ENCODE assay signal across 8 cellular contexts in the genomic region with DNA sequence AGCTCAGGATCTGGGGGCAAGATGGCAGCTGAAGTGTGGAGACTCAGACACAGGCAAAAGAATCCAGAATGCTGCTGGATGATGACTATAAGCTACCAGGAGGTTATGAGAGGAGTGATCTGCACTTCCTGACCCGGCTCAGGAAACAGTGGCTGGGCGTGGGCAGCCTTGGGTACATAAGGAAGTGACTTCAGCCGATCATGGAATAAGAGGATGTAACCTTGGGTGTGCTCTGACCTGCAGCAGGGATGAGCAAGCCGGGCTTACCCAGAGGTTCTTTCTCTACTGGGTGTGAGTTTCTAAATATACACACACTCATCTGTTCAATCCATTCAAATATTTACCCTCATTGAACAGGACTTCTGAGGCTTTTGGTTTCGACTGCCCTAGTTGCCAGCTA.
DNase-seq lines count a peak whose midpoint lies in the region; ATAC-seq and TF ChIP-seq lines count a peak whose summit lies in the region.

No MANE protein-coding gene starts in this region.

- no peaks in the 10 kb centered on the region for H3K9me3 ChIP-seq in T-helper 17 cell (ENCODE audit: control insufficient read depth, low read length, poor library complexity, severe bottlenecking)
- no peaks in the 10 kb centered on the region for H3K9me3 ChIP-seq in esophagus muscularis mucosa

- peaks cover 84 to 97% (median 95%) of the 10 kb centered on the region in 4 donors for H3K4me1 ChIP-seq in esophagus muscularis mucosa

- no peak for TF ChIP-seq CTCF in esophagus muscularis mucosa (IDR thresholded peaks at IDR 0.05)

- H3K4me3 Mint-ChIP-seq in T-helper 17 cell = peak overlapping the region; percentile 74

- 56% methylated on average over 5 of the region's 5 CpGs for WGBS in esophagus muscularis mucosa

- no peak overlapping the region for H3K4me3 ChIP-seq in esophagus muscularis mucosa

- peaks cover 11% of the 10 kb centered on the region for H3K36me3 Mint-ChIP-seq in T-helper 17 cell (ENCODE audit: low read depth)

- peak; percentile 53 for ATAC-seq in HG02981 (IDR thresholded peaks at IDR 0.05; ENCODE audit: unreplicated experiment)
- peak; percentile 76 for ATAC-seq in T-helper 17 cell
- ATAC-seq in HG03039 (IDR thresholded peaks at IDR 0.05; ENCODE audit: unreplicated experiment) = no peak
- no peak for ATAC-seq in GM21528 (IDR thresholded peaks at IDR 0.05; ENCODE audit: low FRiP score, unreplicated experiment)

- H3K27ac ChIP-seq in esophagus muscularis mucosa (replicated peaks in 1 of 4) = peak overlapping the region; percentile 38 to 71 (median 62)

- no peak for TF ChIP-seq POLR2A in esophagus muscularis mucosa (IDR thresholded peaks at IDR 0.05; ENCODE audit: low read depth)

- DNase-seq in DMS153 treated with DMSO at 0.1 percent for 48 hours (lab: John Stamatoyannopoulos, UW; ENCODE audit: unreplicated experiment) = peak; percentile 60
- DNase-seq in T-helper 17 cell = no peak
- no peak for DNase-seq in esophagus muscularis mucosa (ENCODE audit: extremely low spot score)
- peak; percentile 93 for DNase-seq in posterior vena cava (ENCODE audit: low spot score)
- DNase-seq in amygdala (lab: John Stamatoyannopoulos, UW) = no peak

- intact Hi-C loops in esophagus muscularis mucosa (cut with DNase I) (no loop called here), posterior vena cava (cut with DNase I) (no loop called here)

- no peaks in the 10 kb centered on the region for H3K27me3 ChIP-seq in esophagus muscularis mucosa

- peaks cover 72% of the 10 kb centered on the region for H3K4me1 Mint-ChIP-seq in T-helper 17 cell

- peaks cover 0 to 18% (median under 1%) of the 10 kb centered on the region in 4 donors for H3K36me3 ChIP-seq in esophagus muscularis mucosa

- H3K27ac Mint-ChIP-seq in T-helper 17 cell = peak overlapping the region; percentile 87

- no peak for TF ChIP-seq EP300 in esophagus muscularis mucosa (IDR thresholded peaks at IDR 0.05)

- no peaks in the 10 kb centered on the region for H3K27me3 Mint-ChIP-seq in T-helper 17 cell

Comparison
In these comparisons a context has a peak if more than half of its experiments do, and no peak if none do; other contexts are left out.
1. DNase-seq: peak in DMS153 treated with DMSO at 0.1 percent for 48 hours (single experiment) and posterior vena cava (single experiment); none in T-helper 17 cell (0 of 3), esophagus muscularis mucosa (single experiment) and amygdala (0 of 56).
2. ATAC-seq: peak in HG02981 (single experiment) and T-helper 17 cell (single experiment); none in HG03039 (single experiment) and GM21528 (single experiment).